8 cellular contexts compared by ENCODE assay signal in the genomic region with DNA sequence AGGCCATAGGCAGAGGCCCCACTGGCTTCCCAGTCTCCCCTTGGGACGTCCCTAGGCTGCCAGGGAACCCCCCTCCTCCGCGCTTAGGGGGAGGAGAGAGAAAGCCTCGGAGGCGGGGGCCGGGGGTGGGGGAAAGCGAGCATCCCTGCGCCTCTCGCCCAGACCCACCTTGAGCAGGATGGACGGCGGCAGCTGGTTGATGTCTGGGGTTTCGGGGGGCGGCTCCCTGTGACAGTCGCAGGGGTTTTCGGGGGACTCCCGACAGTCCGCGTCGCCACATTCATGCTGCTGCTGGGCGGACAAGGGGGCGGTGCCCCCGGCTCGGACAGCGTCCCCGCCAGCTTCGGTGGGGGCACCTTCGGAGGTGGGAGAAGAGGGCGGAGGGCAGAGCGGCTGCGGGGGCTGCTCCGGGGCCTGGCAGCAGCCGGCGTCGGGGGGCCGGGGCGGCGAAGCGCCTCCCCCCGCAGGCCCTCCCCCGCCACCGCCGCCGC. TPM values are rescaled to one million over a fixed set of nuclear protein-coding genes. Genes with fewer than 3 reads are reported as not detected.
DNase-seq lines count a peak whose midpoint lies in the region; ATAC-seq and TF ChIP-seq lines count a peak whose summit lies in the region.

No MANE protein-coding gene starts in this region.

- peak overlapping the region; percentile 93 for H3K18ac ChIP-seq in neuronal stem cell (ENCODE audit: low read length)

- no peak overlapping the region for H2AK5ac ChIP-seq in neuronal stem cell (ENCODE audit: low read depth, low read length)

- peak overlapping the region; percentile 73 for H3K4me2 ChIP-seq in neuronal stem cell (ENCODE audit: insufficient read depth, low read length, poor library complexity, severe bottlenecking)

- peak overlapping the region; percentile 87 for H3K4me3 Mint-ChIP-seq in activated T-helper 1 cell treated with anti-CD3 and anti-CD28 coated beads, Interleukin-12 subunit alpha, Interleukin-12 subunit beta, Interleukin-2, Interleukin-4 antibody, amounts not matched to agents 30 ng/mL and 10 ng/mL and 1 ng/mL, durations not matched to agents 14 hours and 24 hours and 36 hours

- H3K36me3 ChIP-seq in neuronal stem cell (replicated peaks in 1 of 2; ENCODE audit: control insufficient read depth in 2 of 2, insufficient read depth in 2 of 2, low read length in 2 of 2) = no peaks in the 10 kb centered on the region
- no peaks in the 10 kb centered on the region for H3K36me3 ChIP-seq in tibial artery

- TF ChIP-seq CTCF in fibroblast of the aortic adventitia (IDR thresholded peaks at IDR 0.05; ENCODE audit: insufficient read depth, low read length) = no peak
- no peak for TF ChIP-seq CTCF in tibial artery (IDR thresholded peaks at IDR 0.05)

- H3K4me1 Mint-ChIP-seq in activated T-helper 1 cell treated with anti-CD3 and anti-CD28 coated beads, Interleukin-12 subunit alpha, Interleukin-12 subunit beta, Interleukin-2, Interleukin-4 antibody, amounts not matched to agents 30 ng/mL and 10 ng/mL and 1 ng/mL, durations not matched to agents 14 hours and 24 hours and 36 hours (ENCODE audit: low read depth) = peaks cover 34% of the 10 kb centered on the region

- no peaks in the 10 kb centered on the region for H3K79me1 ChIP-seq in neuronal stem cell (ENCODE audit: low read depth, low read length)

- H3K27ac ChIP-seq in neuronal stem cell (replicated peaks; ENCODE audit: low read length) (peak overlapping the region; percentile 49), tibial artery (peak overlapping the region; percentile 90 to 100)

- H3K4me3 ChIP-seq in fibroblast of the aortic adventitia (ENCODE audit: low read depth, low read length) (peak overlapping the region; percentile 85), neuronal stem cell (ENCODE audit: low read length in 2 of 2) (peak overlapping the region; percentile 85 to 95), tibial artery (peak overlapping the region; percentile 65 to 97)

- H2BK5ac ChIP-seq in neuronal stem cell (ENCODE audit: low read length) = peak overlapping the region; percentile 97

- no peak overlapping the region for H3K4ac ChIP-seq in neuronal stem cell (ENCODE audit: low read length)

- H4K91ac ChIP-seq in neuronal stem cell (ENCODE audit: low read depth, low read length, poor library complexity) = no peak overlapping the region

- no peak overlapping the region for H2BK15ac ChIP-seq in neuronal stem cell (ENCODE audit: low read length)

- no peak overlapping the region for H4K8ac ChIP-seq in neuronal stem cell (ENCODE audit: low read depth, low read length)

- H3K23ac ChIP-seq in neuronal stem cell (ENCODE audit: low read depth, low read length, poor library complexity) = no peak overlapping the region

- peak overlapping the region; percentile 76 for H3K9ac ChIP-seq in neuronal stem cell (ENCODE audit: low read depth, low read length, poor library complexity)

- intact Hi-C loops in activated T-helper 1 cell treated with anti-CD3 and anti-CD28 coated beads, Interleukin-12 subunit alpha, Interleukin-12 subunit beta, Interleukin-2, Interleukin-4 antibody, amounts not matched to agents 30 ng/mL and 10 ng/mL and 1 ng/mL, durations not matched to agents 14 hours and 24 hours and 36 hours (cut with micrococcal nuclease) = loop anchor here (1.0 to 10.0 kb wide), 6 partner anchors 120 to 1707 kb away; partner anchors contain the start of gene MAN2A1
- intact Hi-C loops in tibial artery (cut with DNase I; ENCODE audit: low total_unique reads) = loop anchor here (10.0 kb wide), 1 partner anchor 364 kb away; the partner anchor contains the start of gene FER

- no peak overlapping the region for H2BK12ac ChIP-seq in neuronal stem cell (ENCODE audit: low read length)

- WGBS in neuronal stem cell (ENCODE audit: extremely low coverage in 2 of 2, insufficient read length in 2 of 2, insufficient replicate concordance in 1 of 2), 2 donors = no CpG with 5 or more reads among the region's 43 CpGs

- H3K27me3 ChIP-seq in neuronal stem cell (ENCODE audit: control insufficient read depth in 3 of 3, insufficient read depth in 3 of 3, low read depth in 1 of 3, low read length in 3 of 3) (no peaks in the 10 kb centered on the region), tibial artery (no peaks in the 10 kb centered on the region)

- no peak overlapping the region for H3K14ac ChIP-seq in neuronal stem cell (ENCODE audit: low read length)

- H2AFZ ChIP-seq in neuronal stem cell (ENCODE audit: low read length) = peak overlapping the region; percentile 95

- peak; percentile 17 for DNase-seq in SIG-M5 treated with dmso at 0.1 percent for 504 hours (lab: John Stamatoyannopoulos, UW; ENCODE audit: unreplicated experiment)
- DNase-seq in SIG-M5 (lab: John Stamatoyannopoulos, UW) = no peak
- DNase-seq in NCI-H748 (lab: John Stamatoyannopoulos, UW; ENCODE audit: unreplicated experiment) = peak; percentile 71
- peak; percentile 25 for DNase-seq in activated T-helper 1 cell treated with anti-CD3 and anti-CD28 coated beads, Interleukin-12 subunit alpha, Interleukin-12 subunit beta, Interleukin-2, Interleukin-4 antibody, amounts not matched to agents 30 ng/mL and 10 ng/mL and 1 ng/mL, durations not matched to agents 14 hours and 24 hours and 36 hours (ENCODE audit: low spot score)
- peak; percentile 16 for DNase-seq in fibroblast of the aortic adventitia (ENCODE audit: low read depth)
- peak; percentile 32 for DNase-seq in neuronal stem cell (ENCODE audit: low spot score)
- DNase-seq in tibial artery = peak; percentile 23 to 72

- H3K9me3 ChIP-seq in neuronal stem cell (replicated peaks in 1 of 2; ENCODE audit: control insufficient read depth in 2 of 2, insufficient read depth in 1 of 2, low read depth in 1 of 2, low read length in 2 of 2) (peaks cover 0 to 16% of the 10 kb centered on the region in 2 donors), tibial artery (peaks cover 0 to 10% (median 5%) of the 10 kb centered on the region in 3 donors)

- H3K27me3 Mint-ChIP-seq in activated T-helper 1 cell treated with anti-CD3 and anti-CD28 coated beads, Interleukin-12 subunit alpha, Interleukin-12 subunit beta, Interleukin-2, Interleukin-4 antibody, amounts not matched to agents 30 ng/mL and 10 ng/mL and 1 ng/mL, durations not matched to agents 14 hours and 24 hours and 36 hours (ENCODE audit: insufficient read depth) = peaks cover 2% of the 10 kb centered on the region

- H3K4me1 ChIP-seq in neuronal stem cell (ENCODE audit: control insufficient read depth in 2 of 2, insufficient read depth in 1 of 2, low read depth in 1 of 2, low read length in 2 of 2) = peaks cover 3 to 9% of the 10 kb centered on the region in 2 donors
- H3K4me1 ChIP-seq in tibial artery = peaks cover 0 to 39% (median 20%) of the 10 kb centered on the region in 4 donors

- H3K9me3 Mint-ChIP-seq in activated T-helper 1 cell treated with anti-CD3 and anti-CD28 coated beads, Interleukin-12 subunit alpha, Interleukin-12 subunit beta, Interleukin-2, Interleukin-4 antibody, amounts not matched to agents 30 ng/mL and 10 ng/mL and 1 ng/mL, durations not matched to agents 14 hours and 24 hours and 36 hours = peaks cover 17% of the 10 kb centered on the region

- peaks cover 10% of the 10 kb centered on the region for H3K36me3 Mint-ChIP-seq in activated T-helper 1 cell treated with anti-CD3 and anti-CD28 coated beads, Interleukin-12 subunit alpha, Interleukin-12 subunit beta, Interleukin-2, Interleukin-4 antibody, amounts not matched to agents 30 ng/mL and 10 ng/mL and 1 ng/mL, durations not matched to agents 14 hours and 24 hours and 36 hours (ENCODE audit: low read depth)

- peak; percentile 43 for ATAC-seq in HG02840 (IDR thresholded peaks at IDR 0.05; ENCODE audit: low FRiP score, unreplicated experiment)

- peak overlapping the region; percentile 95 for H3K27ac Mint-ChIP-seq in activated T-helper 1 cell treated with anti-CD3 and anti-CD28 coated beads, Interleukin-12 subunit alpha, Interleukin-12 subunit beta, Interleukin-2, Interleukin-4 antibody, amounts not matched to agents 30 ng/mL and 10 ng/mL and 1 ng/mL, durations not matched to agents 14 hours and 24 hours and 36 hours

- no peak overlapping the region for H2BK120ac ChIP-seq in neuronal stem cell (ENCODE audit: low read depth, low read length)

RNA-seq across cellular contexts. Expression of gene FBXL17, which starts 1.3 kb away (rescaled TPM):
- 8.2 and 12.2 TPM in 2 replicates for total RNA-seq in activated T-helper 1 cell treated with anti-CD3 and anti-CD28 coated beads, Interleukin-12 subunit alpha, Interleukin-12 subunit beta, Interleukin-2, Interleukin-4 antibody, amounts not matched to agents 30 ng/mL and 10 ng/mL and 1 ng/mL, durations not matched to agents 14 hours and 24 hours and 36 hours
- total RNA-seq in fibroblast of the aortic adventitia (ENCODE audit: low replicate concordance) = 8.3 and 19.7 TPM in 2 replicates
- 3.0 TPM for polyA plus RNA-seq in neuronal stem cell (2013, experiment 1 of 2)
- 3.1 TPM for polyA plus RNA-seq in neuronal stem cell (2013, experiment 2 of 2)
